ENCODE assay signal across 1 cellular context in the genomic region with DNA sequence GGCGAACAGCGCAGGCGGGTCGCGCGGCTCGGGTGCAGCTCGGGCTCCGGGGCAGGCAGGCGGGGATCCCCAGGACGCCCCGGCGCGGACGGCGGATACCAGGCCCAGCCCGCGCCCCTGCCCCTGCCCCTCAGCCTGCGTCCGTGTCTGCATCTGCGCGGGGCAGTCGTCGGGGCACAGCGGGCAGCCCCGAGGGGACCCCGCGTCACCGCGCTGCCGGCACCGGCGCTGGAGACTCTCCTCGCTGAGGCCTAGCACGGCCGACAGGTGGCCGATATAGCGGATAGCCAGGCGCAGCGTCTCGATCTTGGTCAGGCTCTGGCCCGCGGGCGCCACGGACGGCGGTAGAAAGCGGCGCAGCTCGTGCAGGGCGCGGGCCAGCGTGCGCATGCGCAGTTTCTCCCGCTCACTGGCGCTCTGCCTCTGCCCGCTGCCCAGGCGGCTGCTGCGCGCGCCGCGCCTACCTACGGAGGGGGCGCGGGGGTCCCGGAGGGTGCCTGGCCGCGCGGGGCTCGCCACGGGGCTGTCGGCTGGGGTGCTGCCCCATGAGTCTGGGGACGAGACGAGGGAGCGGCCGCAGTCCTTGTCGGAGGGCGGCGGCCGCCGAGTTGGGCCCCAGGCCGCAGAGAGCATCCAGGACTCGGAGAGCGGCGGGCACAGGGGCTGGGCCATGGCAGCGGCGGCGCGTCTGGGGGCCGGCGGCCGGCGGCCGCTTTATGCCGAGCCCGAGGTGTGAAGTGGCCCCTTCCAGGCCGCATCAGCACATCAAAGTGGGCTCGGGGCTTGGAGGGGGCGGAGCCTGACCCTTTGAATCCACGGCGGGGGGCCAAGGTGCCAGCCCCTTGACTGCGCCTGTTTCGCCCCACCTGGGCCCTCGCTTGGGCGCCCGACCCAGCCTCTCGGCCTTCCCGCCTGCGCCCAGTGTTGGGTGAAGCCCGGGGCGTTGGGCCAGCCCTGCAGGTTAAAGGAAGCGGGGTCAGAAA.
TF ChIP-seq lines count a peak whose summit lies in the region.

A gene with protein sequence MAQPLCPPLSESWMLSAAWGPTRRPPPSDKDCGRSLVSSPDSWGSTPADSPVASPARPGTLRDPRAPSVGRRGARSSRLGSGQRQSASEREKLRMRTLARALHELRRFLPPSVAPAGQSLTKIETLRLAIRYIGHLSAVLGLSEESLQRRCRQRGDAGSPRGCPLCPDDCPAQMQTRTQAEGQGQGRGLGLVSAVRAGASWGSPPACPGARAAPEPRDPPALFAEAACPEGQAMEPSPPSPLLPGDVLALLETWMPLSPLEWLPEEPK (minus strand): TSS at position 690 of the 983 bp plus-strand sequence. CDS start 18 bp downstream, at position 672.

TF ChIP-seq in HepG2, 621 proteins besides CTCF, POLR2A, EP300 and RAD21 (continued from another document and continues in another):
- TF ChIP-seq ZBTB40 (IDR thresholded peaks at IDR 0.05): no peak
- no peak; the same call in 1 of the 2 replicates for TF ChIP-seq ZBTB40 (CRISPR knock-in tag; IDR thresholded peaks at IDR 0.05)
- no peak for TF ChIP-seq TERF1 (CRISPR knock-in tag; IDR thresholded peaks at IDR 0.05)
- TF ChIP-seq ATF3 (CRISPR knock-in tag; IDR thresholded peaks at IDR 0.05): no peak
- TF ChIP-seq ZNF724P (CRISPR knock-in tag; IDR thresholded peaks at IDR 0.05; ENCODE audit: borderline replicate concordance): peak; percentile 79; the same call in 1 of the 2 replicates
- TF ChIP-seq ZNF605 (CRISPR knock-in tag; IDR thresholded peaks at IDR 0.05): no peak
- peak; percentile 91 for TF ChIP-seq HNRNPLL (IDR thresholded peaks at IDR 0.05; ENCODE audit: low read depth, low read length, poor library complexity, severe bottlenecking)
- TF ChIP-seq, protein P1, sequence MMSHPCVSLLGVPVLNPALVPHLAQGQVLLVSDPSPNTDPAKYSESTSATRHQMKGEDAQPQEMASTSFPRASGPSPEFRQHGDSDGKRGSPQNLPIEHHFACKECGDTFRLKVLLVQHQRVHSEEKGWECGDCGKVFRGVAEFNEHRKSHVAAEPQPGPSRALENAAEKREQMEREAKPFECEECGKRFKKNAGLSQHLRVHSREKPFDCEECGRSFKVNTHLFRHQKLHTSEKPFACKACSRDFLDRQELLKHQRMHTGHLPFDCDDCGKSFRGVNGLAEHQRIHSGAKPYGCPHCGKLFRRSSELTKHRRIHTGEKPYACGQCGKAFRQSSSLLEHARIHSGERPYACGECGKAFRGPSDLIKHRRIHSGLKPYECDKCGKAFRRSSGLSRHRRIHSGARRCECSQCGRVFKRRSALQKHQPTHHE (CRISPR knock-in tag; IDR thresholded peaks at IDR 0.05; ENCODE audit: borderline replicate concordance): no peak
- no peak for TF ChIP-seq SSRP1 (CRISPR knock-in tag; IDR thresholded peaks at IDR 0.05)
- TF ChIP-seq KLF12 (CRISPR knock-in tag; IDR thresholded peaks at IDR 0.05; ENCODE audit: borderline replicate concordance): 0 out of 2 replicates have a peak, but pooled peaks have one; percentile 41
- TF ChIP-seq, protein P2, sequence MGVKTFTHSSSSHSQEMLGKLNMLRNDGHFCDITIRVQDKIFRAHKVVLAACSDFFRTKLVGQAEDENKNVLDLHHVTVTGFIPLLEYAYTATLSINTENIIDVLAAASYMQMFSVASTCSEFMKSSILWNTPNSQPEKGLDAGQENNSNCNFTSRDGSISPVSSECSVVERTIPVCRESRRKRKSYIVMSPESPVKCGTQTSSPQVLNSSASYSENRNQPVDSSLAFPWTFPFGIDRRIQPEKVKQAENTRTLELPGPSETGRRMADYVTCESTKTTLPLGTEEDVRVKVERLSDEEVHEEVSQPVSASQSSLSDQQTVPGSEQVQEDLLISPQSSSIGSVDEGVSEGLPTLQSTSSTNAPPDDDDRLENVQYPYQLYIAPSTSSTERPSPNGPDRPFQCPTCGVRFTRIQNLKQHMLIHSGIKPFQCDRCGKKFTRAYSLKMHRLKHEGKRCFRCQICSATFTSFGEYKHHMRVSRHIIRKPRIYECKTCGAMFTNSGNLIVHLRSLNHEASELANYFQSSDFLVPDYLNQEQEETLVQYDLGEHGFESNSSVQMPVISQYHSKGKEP (CRISPR knock-in tag; IDR thresholded peaks at IDR 0.05): no peak
- peak; percentile 48; the same call in 1 of the 2 replicates for TF ChIP-seq THAP11 (CRISPR knock-in tag; IDR thresholded peaks at IDR 0.05)
- no peak for TF ChIP-seq KDM4B (CRISPR knock-in tag; IDR thresholded peaks at IDR 0.05)
- TF ChIP-seq ZBTB3 (CRISPR knock-in tag; IDR thresholded peaks at IDR 0.05; ENCODE audit: borderline replicate concordance, low read depth): no peak
- TF ChIP-seq HDAC6 (IDR thresholded peaks at IDR 0.05; ENCODE audit: low read depth, low read length): no peak
- peak; percentile 65; the same call in 1 of the 2 replicates for TF ChIP-seq ZIK1 (CRISPR knock-in tag; IDR thresholded peaks at IDR 0.05; ENCODE audit: borderline replicate concordance, low read depth)
- peak; percentile 90 for TF ChIP-seq RNF2 (conservative IDR thresholded peaks at IDR 0.05; ENCODE audit: low read depth)
- no peak for TF ChIP-seq HMG20A (CRISPR knock-in tag; IDR thresholded peaks at IDR 0.05; ENCODE audit: borderline replicate concordance)
- TF ChIP-seq NCOA2 (CRISPR knock-in tag; IDR thresholded peaks at IDR 0.05): no peak
- TF ChIP-seq CENPX (CRISPR knock-in tag; IDR thresholded peaks at IDR 0.05): no peak
- no peak for TF ChIP-seq ZKSCAN5 (CRISPR knock-in tag; IDR thresholded peaks at IDR 0.05)
- no peak for TF ChIP-seq GTF2F1 (IDR thresholded peaks at IDR 0.05; ENCODE audit: low read length)
- peak; percentile 38; the same call in 1 of the 2 replicates for TF ChIP-seq ZNF768 (CRISPR knock-in tag; IDR thresholded peaks at IDR 0.05)
- TF ChIP-seq RBM39 (IDR thresholded peaks at IDR 0.05; ENCODE audit: low read depth, low read length, poor library complexity, severe bottlenecking): no peak
- TF ChIP-seq SKI (IDR thresholded peaks at IDR 0.05; ENCODE audit: partially characterized antibody): no peak
- TF ChIP-seq ESRRA (CRISPR knock-in tag; IDR thresholded peaks at IDR 0.05; ENCODE audit: low read depth): no peak
- no peak for TF ChIP-seq ZNF160 (CRISPR knock-in tag; IDR thresholded peaks at IDR 0.05)
- TF ChIP-seq ELF4 (CRISPR knock-in tag; IDR thresholded peaks at IDR 0.05; ENCODE audit: borderline replicate concordance): no peak
- no peak; the same call in 1 of the 2 replicates for TF ChIP-seq ZNF431 (CRISPR knock-in tag; IDR thresholded peaks at IDR 0.05; ENCODE audit: borderline replicate concordance, low read depth)
- TF ChIP-seq, protein P3, sequence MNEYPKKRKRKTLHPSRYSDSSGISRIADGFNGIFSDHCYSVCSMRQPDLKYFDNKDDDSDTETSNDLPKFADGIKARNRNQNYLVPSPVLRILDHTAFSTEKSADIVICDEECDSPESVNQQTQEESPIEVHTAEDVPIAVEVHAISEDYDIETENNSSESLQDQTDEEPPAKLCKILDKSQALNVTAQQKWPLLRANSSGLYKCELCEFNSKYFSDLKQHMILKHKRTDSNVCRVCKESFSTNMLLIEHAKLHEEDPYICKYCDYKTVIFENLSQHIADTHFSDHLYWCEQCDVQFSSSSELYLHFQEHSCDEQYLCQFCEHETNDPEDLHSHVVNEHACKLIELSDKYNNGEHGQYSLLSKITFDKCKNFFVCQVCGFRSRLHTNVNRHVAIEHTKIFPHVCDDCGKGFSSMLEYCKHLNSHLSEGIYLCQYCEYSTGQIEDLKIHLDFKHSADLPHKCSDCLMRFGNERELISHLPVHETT (CRISPR knock-in tag; conservative IDR thresholded peaks at IDR 0.05): no peak
- TF ChIP-seq ZSCAN29 (CRISPR knock-in tag; conservative IDR thresholded peaks at IDR 0.05): no peak
- peak; percentile 32; the same call in 1 of the 2 replicates for TF ChIP-seq GATAD2A (CRISPR knock-in tag; IDR thresholded peaks at IDR 0.05)
- TF ChIP-seq NFYB (CRISPR knock-in tag; IDR thresholded peaks at IDR 0.05): no peak
- TF ChIP-seq ZNF30 (CRISPR knock-in tag; IDR thresholded peaks at IDR 0.05): no peak
- TF ChIP-seq ZNF557 (CRISPR knock-in tag; IDR thresholded peaks at IDR 0.05): no peak
- TF ChIP-seq TOE1 (CRISPR knock-in tag; IDR thresholded peaks at IDR 0.05): no peak
- TF ChIP-seq NR2F2 (IDR thresholded peaks at IDR 0.05; ENCODE audit: borderline replicate concordance, low read depth): no peak
- no peak for TF ChIP-seq ZNF784 (CRISPR knock-in tag; IDR thresholded peaks at IDR 0.05; ENCODE audit: borderline replicate concordance)
- TF ChIP-seq, protein P4, sequence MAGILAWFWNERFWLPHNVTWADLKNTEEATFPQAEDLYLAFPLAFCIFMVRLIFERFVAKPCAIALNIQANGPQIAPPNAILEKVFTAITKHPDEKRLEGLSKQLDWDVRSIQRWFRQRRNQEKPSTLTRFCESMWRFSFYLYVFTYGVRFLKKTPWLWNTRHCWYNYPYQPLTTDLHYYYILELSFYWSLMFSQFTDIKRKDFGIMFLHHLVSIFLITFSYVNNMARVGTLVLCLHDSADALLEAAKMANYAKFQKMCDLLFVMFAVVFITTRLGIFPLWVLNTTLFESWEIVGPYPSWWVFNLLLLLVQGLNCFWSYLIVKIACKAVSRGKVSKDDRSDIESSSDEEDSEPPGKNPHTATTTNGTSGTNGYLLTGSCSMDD (CRISPR knock-in tag; IDR thresholded peaks at IDR 0.05): no peak
